In the genomic region with DNA sequence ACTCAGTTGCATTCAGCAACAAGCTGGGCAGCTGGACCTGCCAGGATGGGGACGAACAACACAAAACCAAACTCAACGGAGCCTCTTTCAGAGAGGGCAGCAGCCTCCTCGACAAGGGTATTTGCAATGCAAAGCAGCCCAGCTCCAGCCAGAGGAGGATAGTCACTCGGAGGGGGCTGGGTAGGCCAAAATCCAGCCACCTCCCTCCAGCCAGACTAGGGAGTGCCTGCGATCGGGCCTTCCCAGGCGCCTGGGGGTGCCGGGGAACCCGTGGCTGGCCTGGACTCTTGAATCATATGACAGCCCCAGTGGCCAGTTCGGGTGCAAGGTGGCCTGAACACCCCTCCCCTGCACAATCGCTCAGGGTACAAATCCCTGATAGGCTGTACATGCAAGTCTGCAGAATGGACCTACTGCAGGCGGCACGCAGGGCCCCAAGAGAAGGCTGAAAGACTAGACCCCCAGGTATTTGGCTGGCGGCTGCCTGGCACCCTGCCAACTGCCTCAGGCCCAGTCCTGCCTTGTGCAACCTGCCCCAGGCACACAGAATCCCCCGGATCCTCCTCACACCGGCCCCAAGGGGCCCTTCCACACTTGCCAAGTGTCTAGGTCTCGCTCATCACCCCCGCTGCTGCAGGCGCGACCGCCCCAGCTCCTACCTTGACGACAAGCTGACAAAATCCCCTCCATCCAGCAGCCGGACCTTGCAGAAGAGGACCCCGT, we compare ENCODE assay signal across 8 cellular contexts. TPM values are rescaled to one million over a fixed set of nuclear protein-coding genes. Genes with fewer than 3 reads are reported as not detected.
DNase-seq lines count a peak whose midpoint lies in the region; ATAC-seq, FAIRE-seq and TF ChIP-seq lines count a peak whose summit lies in the region.

No MANE protein-coding gene starts in this region.

- DNase-seq in AG10803 (ENCODE audit: low read depth) (peak; percentile 51), GM12892 (ENCODE audit: insufficient read length) (no peak), NCI-H226 (peak; percentile 49), astrocyte of the hippocampus (ENCODE audit: low read depth, low spot score) (peak; percentile 68), retinal pigment epithelial cell (ENCODE audit: low read depth) (no peak)

- FAIRE-seq in GM12892 (lab: Jason Lieb, UNC) = peak; percentile 83

- no peaks in the 10 kb centered on the region for H3K36me3 ChIP-seq in iPS-15b (ENCODE audit: control insufficient read depth, insufficient read depth, low read length)

- H3K27me3 ChIP-seq in iPS-15b (ENCODE audit: control insufficient read depth, insufficient read depth, low read length) = no peaks in the 10 kb centered on the region

- peak overlapping the region; percentile 90 for H3K9ac ChIP-seq in iPS-15b (ENCODE audit: low read depth, low read length)

- TF ChIP-seq CTCF in AG10803 (conservative IDR thresholded peaks at IDR 0.05; ENCODE audit: low read length) (no peak), retinal pigment epithelial cell (conservative IDR thresholded peaks at IDR 0.05; ENCODE audit: low read depth, low read length) (no peak)

- peak overlapping the region; percentile 89 for H3K4me3 ChIP-seq in AG10803 (ENCODE audit: low read length)
- peak overlapping the region; percentile 93 for H3K4me3 ChIP-seq in iPS-15b (ENCODE audit: low read depth, low read length)
- H3K4me3 ChIP-seq in retinal pigment epithelial cell (ENCODE audit: low read length) = peak overlapping the region; percentile 83

- ATAC-seq in GM19467 (IDR thresholded peaks at IDR 0.05; ENCODE audit: unreplicated experiment) (no peak), HG02588 (IDR thresholded peaks at IDR 0.05; ENCODE audit: unreplicated experiment) (no peak)

- H3K4me1 ChIP-seq in iPS-15b (ENCODE audit: control insufficient read depth, insufficient read depth, low read length) = peaks cover 18% of the 10 kb centered on the region

- no peaks in the 10 kb centered on the region for H3K9me3 ChIP-seq in iPS-15b (ENCODE audit: control insufficient read depth, insufficient read depth, low read length)

- peak; percentile 53; the same call in 1 of the 2 replicates for TF ChIP-seq POLR2A in GM12892 (IDR thresholded peaks at IDR 0.05; ENCODE audit: low read depth, low read length)

RNA-seq across cellular contexts. Expression of gene EEIG1, which starts 1.3 kb away (rescaled TPM):
- polyA plus RNA-seq in GM12892 (2012; ENCODE audit: missing spikeins) = 26.4 TPM

RNA-seq across cellular contexts. Expression of gene DPM2, which starts 41.8 kb away (rescaled TPM):
- polyA plus RNA-seq in GM12892 (2012; ENCODE audit: missing spikeins) = 26.4 TPM

RNA-seq across cellular contexts. Expression of gene PIP5KL1, which starts 48.9 kb away (rescaled TPM):
- polyA plus RNA-seq in GM12892 (2012; ENCODE audit: missing spikeins) = 0.36 TPM

Comparison
In these comparisons a context has a peak if more than half of its experiments do, and no peak if none do; other contexts are left out.
1. DNase-seq: peak in AG10803 (single experiment), NCI-H226 (single experiment) and astrocyte of the hippocampus (single experiment); none in GM12892 (single experiment) and retinal pigment epithelial cell (single experiment).
2. Peak in every context shown above with its lines, with median percentiles within 50 percentile points of each other: H3K4me3 ChIP-seq.